Comparison of ENCODE assay signal across 1 cellular context in genomic region chr5:119379929-119380328, GRCh38.
TF ChIP-seq lines count a peak whose summit lies in the region.

No MANE protein-coding gene starts in this region.

TF ChIP-seq in GM23338, 12 proteins besides CTCF, POLR2A, EP300 and RAD21 (continued from another document):
- TF ChIP-seq REST (IDR thresholded peaks at IDR 0.05; ENCODE audit: unreplicated experiment) (no peak), EZH2phosphoT487 (IDR thresholded peaks at IDR 0.05; ENCODE audit: unreplicated experiment) (no peak), EZH2 (IDR thresholded peaks at IDR 0.05; ENCODE audit: low read depth, unreplicated experiment) (no peak), POLR2AphosphoS5 (IDR thresholded peaks at IDR 0.05; ENCODE audit: low read depth) (no peak), STAT1 (IDR thresholded peaks at IDR 0.05; ENCODE audit: unreplicated experiment) (no peak), ETS1 (IDR thresholded peaks at IDR 0.05) (no peak)
- TF ChIP-seq, protein P1, sequence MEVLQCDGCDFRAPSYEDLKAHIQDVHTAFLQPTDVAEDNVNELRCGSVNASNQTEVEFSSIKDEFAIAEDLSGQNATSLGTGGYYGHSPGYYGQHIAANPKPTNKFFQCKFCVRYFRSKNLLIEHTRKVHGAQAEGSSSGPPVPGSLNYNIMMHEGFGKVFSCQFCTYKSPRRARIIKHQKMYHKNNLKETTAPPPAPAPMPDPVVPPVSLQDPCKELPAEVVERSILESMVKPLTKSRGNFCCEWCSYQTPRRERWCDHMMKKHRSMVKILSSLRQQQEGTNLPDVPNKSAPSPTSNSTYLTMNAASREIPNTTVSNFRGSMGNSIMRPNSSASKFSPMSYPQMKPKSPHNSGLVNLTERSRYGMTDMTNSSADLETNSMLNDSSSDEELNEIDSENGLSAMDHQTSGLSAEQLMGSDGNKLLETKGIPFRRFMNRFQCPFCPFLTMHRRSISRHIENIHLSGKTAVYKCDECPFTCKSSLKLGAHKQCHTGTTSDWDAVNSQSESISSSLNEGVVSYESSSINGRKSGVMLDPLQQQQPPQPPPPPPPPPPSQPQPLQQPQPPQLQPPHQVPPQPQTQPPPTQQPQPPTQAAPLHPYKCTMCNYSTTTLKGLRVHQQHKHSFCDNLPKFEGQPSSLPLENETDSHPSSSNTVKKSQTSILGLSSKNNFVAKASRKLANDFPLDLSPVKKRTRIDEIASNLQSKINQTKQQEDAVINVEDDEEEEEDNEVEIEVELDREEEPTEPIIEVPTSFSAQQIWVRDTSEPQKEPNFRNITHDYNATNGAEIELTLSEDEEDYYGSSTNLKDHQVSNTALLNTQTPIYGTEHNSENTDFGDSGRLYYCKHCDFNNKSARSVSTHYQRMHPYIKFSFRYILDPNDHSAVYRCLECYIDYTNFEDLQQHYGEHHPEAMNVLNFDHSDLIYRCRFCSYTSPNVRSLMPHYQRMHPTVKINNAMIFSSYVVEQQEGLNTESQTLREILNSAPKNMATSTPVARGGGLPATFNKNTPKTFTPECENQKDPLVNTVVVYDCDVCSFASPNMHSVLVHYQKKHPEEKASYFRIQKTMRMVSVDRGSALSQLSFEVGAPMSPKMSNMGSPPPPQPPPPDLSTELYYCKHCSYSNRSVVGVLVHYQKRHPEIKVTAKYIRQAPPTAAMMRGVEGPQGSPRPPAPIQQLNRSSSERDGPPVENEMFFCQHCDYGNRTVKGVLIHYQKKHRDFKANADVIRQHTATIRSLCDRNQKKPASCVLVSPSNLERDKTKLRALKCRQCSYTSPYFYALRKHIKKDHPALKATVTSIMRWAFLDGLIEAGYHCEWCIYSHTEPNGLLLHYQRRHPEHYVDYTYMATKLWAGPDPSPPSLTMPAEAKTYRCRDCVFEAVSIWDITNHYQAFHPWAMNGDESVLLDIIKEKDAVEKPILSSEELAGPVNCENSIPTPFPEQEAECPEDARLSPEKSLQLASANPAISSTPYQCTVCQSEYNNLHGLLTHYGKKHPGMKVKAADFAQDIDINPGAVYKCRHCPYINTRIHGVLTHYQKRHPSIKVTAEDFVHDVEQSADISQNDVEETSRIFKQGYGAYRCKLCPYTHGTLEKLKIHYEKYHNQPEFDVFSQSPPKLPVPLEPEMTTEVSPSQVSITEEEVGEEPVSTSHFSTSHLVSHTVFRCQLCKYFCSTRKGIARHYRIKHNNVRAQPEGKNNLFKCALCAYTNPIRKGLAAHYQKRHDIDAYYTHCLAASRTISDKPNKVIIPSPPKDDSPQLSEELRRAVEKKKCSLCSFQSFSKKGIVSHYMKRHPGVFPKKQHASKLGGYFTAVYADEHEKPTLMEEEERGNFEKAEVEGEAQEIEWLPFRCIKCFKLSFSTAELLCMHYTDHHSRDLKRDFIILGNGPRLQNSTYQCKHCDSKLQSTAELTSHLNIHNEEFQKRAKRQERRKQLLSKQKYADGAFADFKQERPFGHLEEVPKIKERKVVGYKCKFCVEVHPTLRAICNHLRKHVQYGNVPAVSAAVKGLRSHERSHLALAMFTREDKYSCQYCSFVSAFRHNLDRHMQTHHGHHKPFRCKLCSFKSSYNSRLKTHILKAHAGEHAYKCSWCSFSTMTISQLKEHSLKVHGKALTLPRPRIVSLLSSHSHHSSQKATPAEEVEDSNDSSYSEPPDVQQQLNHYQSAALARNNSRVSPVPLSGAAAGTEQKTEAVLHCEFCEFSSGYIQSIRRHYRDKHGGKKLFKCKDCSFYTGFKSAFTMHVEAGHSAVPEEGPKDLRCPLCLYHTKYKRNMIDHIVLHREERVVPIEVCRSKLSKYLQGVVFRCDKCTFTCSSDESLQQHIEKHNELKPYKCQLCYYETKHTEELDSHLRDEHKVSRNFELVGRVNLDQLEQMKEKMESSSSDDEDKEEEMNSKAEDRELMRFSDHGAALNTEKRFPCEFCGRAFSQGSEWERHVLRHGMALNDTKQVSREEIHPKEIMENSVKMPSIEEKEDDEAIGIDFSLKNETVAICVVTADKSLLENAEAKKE (CRISPR knock-in tag; IDR thresholded peaks at IDR 0.05) = no peak
